8 cellular contexts compared by ENCODE assay signal in genomic region chr18:58669731-58670379, GRCh38.
A peak's percentile ranks its signal among the peaks of the same experiment; 100 is the strongest.
DNase-seq lines count a peak whose midpoint lies in the region; ATAC-seq and TF ChIP-seq lines count a peak whose summit lies in the region.

No MANE protein-coding gene starts in this region.

- H3K27me3 Mint-ChIP-seq in activated naive CD8-positive, alpha-beta T cell treated with anti-CD3 and anti-CD28 coated beads, Interleukin-2, amount 50 U/mL, for 24 hours, result no peaks in the 10 kb centered on the region
- peaks cover 3% of the 10 kb centered on the region for H3K27me3 Mint-ChIP-seq in nephron (ENCODE audit: low read depth)

- peak overlapping the region; percentile 83 for H3K27ac Mint-ChIP-seq in activated naive CD8-positive, alpha-beta T cell treated with anti-CD3 and anti-CD28 coated beads, Interleukin-2, amount 50 U/mL, for 24 hours
- peak overlapping the region in 1 of 3 experiments; percentile 35 for H3K27ac Mint-ChIP-seq in nephron

- H3K4me1 Mint-ChIP-seq in activated naive CD8-positive, alpha-beta T cell treated with anti-CD3 and anti-CD28 coated beads, Interleukin-2, amount 50 U/mL, for 24 hours, result peaks cover 73% of the 10 kb centered on the region
- H3K4me1 Mint-ChIP-seq in nephron, result peaks cover 35% of the 10 kb centered on the region

- no peaks in the 10 kb centered on the region for H3K9me3 Mint-ChIP-seq in activated naive CD8-positive, alpha-beta T cell treated with anti-CD3 and anti-CD28 coated beads, Interleukin-2, amount 50 U/mL, for 24 hours
- H3K9me3 Mint-ChIP-seq in nephron, result no peaks in the 10 kb centered on the region

- DNase-seq in GF-D8 (lab: John Stamatoyannopoulos, UW) (peak; percentile 42), NCI-H1436 (lab: John Stamatoyannopoulos, UW) (peak; percentile 22), activated gamma-delta T cell treated with Interleukin-2 at 50 U/mL for 16 hours (no peak)
- DNase-seq in activated naive CD8-positive, alpha-beta T cell treated with anti-CD3 and anti-CD28 coated beads, Interleukin-2, amount 50 U/mL, for 24 hours, result no peak

- no peak for TF ChIP-seq CTCF in nephron (IDR thresholded peaks at IDR 0.05; ENCODE audit: unreplicated experiment in 3 of 3)

- H3K36me3 Mint-ChIP-seq in activated naive CD8-positive, alpha-beta T cell treated with anti-CD3 and anti-CD28 coated beads, Interleukin-2, amount 50 U/mL, for 24 hours (ENCODE audit: low read depth), result peaks cover 11% of the 10 kb centered on the region
- peaks cover 9% of the 10 kb centered on the region for H3K36me3 Mint-ChIP-seq in nephron (ENCODE audit: low read depth)

- peak overlapping the region; percentile 82 for H3K4me3 Mint-ChIP-seq in activated naive CD8-positive, alpha-beta T cell treated with anti-CD3 and anti-CD28 coated beads, Interleukin-2, amount 50 U/mL, for 24 hours
- H3K4me3 Mint-ChIP-seq in nephron, result peak overlapping the region; percentile 91 to 96 (median 95)

- ATAC-seq in activated naive CD8-positive, alpha-beta T cell treated with anti-CD3 and anti-CD28 coated beads, Interleukin-2, amount 50 U/mL, for 24 hours, result no peak
- ATAC-seq in GM21360 (IDR thresholded peaks at IDR 0.05; ENCODE audit: unreplicated experiment), result no peak
- ATAC-seq in HG03139 (IDR thresholded peaks at IDR 0.05; ENCODE audit: unreplicated experiment), result no peak
- ATAC-seq in HG03135 (IDR thresholded peaks at IDR 0.05; ENCODE audit: unreplicated experiment), result no peak

Comparison
In these comparisons a context has a peak if more than half of its experiments do, and no peak if none do; other contexts are left out.
1. DNase-seq: peak in GF-D8 (single experiment) and NCI-H1436 (single experiment); none in activated naive CD8-positive, alpha-beta T cell treated with anti-CD3 and anti-CD28 coated beads, Interleukin-2, amount 50 U/mL, for 24 hours (single experiment) and activated gamma-delta T cell treated with Interleukin-2 at 50 U/mL for 16 hours (single experiment).